In genomic region chr19:34960940-34961679, GRCh38 we compare ENCODE assay signal across 16 cellular contexts. TPM values are rescaled to one million over a fixed set of nuclear protein-coding genes. Genes with fewer than 3 reads are reported as not detected.
DNase-seq lines count a peak whose midpoint lies in the region; ATAC-seq and TF ChIP-seq lines count a peak whose summit lies in the region.
"Had no signal": no experiment of that assay in that cellular context is flagged by ENCODE, and none has a peak within 500 bp of the region (broad histone marks: within the 10 kb centered on the region; RNA-seq: fewer than 3 reads in every experiment).

No MANE protein-coding gene starts in this region.

- intact Hi-C loops in PC-3 (cut with micrococcal nuclease): no loop called here

- H3K27me3 ChIP-seq in PC-3 (ENCODE audit: low read length) (no peaks in the 10 kb centered on the region), endodermal cell (ENCODE audit: control insufficient read depth, insufficient read depth, low read length, poor library complexity, severe bottlenecking) (no peaks in the 10 kb centered on the region)

- H3K27ac Mint-ChIP-seq in T-helper 1 cell treated with Interleukin-12 subunit alpha and Interleukin-12 subunit beta and Interleukin-4 antibody, amounts not matched to agents 30 μg/mL and 1 μg/mL, for 36 hours: peak overlapping the region; percentile 27
- H3K27ac Mint-ChIP-seq in endodermal cell (no peak overlapping the region), progenitor cell of endocrine pancreas (no peak overlapping the region)

- POLR2A ChIA-PET in PC-3 (lab: Charles Lee; ENCODE audit: unreplicated experiment): no interaction called here

- CTCF ChIA-PET in PC-3 (lab: Charles Lee): no interaction called here

- H3K36me3 Mint-ChIP-seq in T-helper 1 cell treated with Interleukin-12 subunit alpha and Interleukin-12 subunit beta and Interleukin-4 antibody, amounts not matched to agents 30 μg/mL and 1 μg/mL, for 36 hours (ENCODE audit: low read depth): peaks cover 73% of the 10 kb centered on the region
- H3K36me3 Mint-ChIP-seq in endodermal cell (ENCODE audit: low read depth): peaks cover 69% of the 10 kb centered on the region
- H3K36me3 Mint-ChIP-seq in progenitor cell of endocrine pancreas (ENCODE audit: insufficient read depth): peaks cover 69% of the 10 kb centered on the region

- peaks cover 41% of the 10 kb centered on the region for H3K36me3 ChIP-seq in PC-3 (ENCODE audit: low read depth, low read length)
- H3K36me3 ChIP-seq in endodermal cell (ENCODE audit: control insufficient read depth, insufficient read depth, low read length): peaks cover 62% of the 10 kb centered on the region

- no peak overlapping the region for H2AFZ ChIP-seq in PC-3 (ENCODE audit: low read length)

- H3K9ac ChIP-seq in PC-3 (ENCODE audit: low read length) (no peak overlapping the region), endodermal cell (ENCODE audit: extremely low read depth, low read length, poor library complexity, severe bottlenecking) (no peak overlapping the region)

- no peak for DNase-seq in T-helper 1 cell
- DNase-seq in PC-3: no peak
- DNase-seq in endodermal cell: no peak
- no peak for DNase-seq in progenitor cell of endocrine pancreas (ENCODE audit: low spot score, unreplicated experiment)
- DNase-seq in ecto neural progenitor cell (ENCODE audit: low spot score): no peak
- DNase-seq: activated CD8-positive, alpha-beta memory T cell treated with anti-CD3 and anti-CD28 coated beads for 24 hours; left ventricle myocardium superior; NCI-H1694 treated with DMSO at 0.1 percent for 48 hours; NCI-H526; occipital lobe; small intestine; stimulated activated naive CD8-positive, alpha-beta T cell treated with anti-CD3 and anti-CD28 coated beads, Interleukin-15, amount 100 ng/mL, for 72 hours had no signal

- 0 out of 2 replicates have a peak overlapping the region, but pooled peaks have one; percentile 24 for H3K4me3 ChIP-seq in PC-3 (ENCODE audit: low read length)
- H3K4me3 ChIP-seq in endodermal cell (ENCODE audit: low read length): peak overlapping the region; percentile 99

- ATAC-seq in PC-3 (no peak), HG03095 (IDR thresholded peaks at IDR 0.05; ENCODE audit: unreplicated experiment) (no peak), HG03175 (IDR thresholded peaks at IDR 0.05; ENCODE audit: unreplicated experiment) (no peak)
- ATAC-seq: left ventricle myocardium superior; stimulated activated naive CD8-positive, alpha-beta T cell treated with anti-CD3 and anti-CD28 coated beads, Interleukin-15, amount 100 ng/mL, for 72 hours had no signal

- H3K9me3 Mint-ChIP-seq in T-helper 1 cell treated with Interleukin-12 subunit alpha and Interleukin-12 subunit beta and Interleukin-4 antibody, amounts not matched to agents 30 μg/mL and 1 μg/mL, for 36 hours: peaks cover 74% of the 10 kb centered on the region
- H3K9me3 Mint-ChIP-seq in endodermal cell: peaks cover 88% of the 10 kb centered on the region
- H3K9me3 Mint-ChIP-seq in progenitor cell of endocrine pancreas (ENCODE audit: low read depth): peaks cover 48% of the 10 kb centered on the region

- H3K79me2 ChIP-seq in PC-3 (ENCODE audit: low read length): peaks cover 26% of the 10 kb centered on the region

- H3K27ac ChIP-seq in PC-3 (ENCODE audit: low read length) (peak overlapping the region; percentile 52), endodermal cell (ENCODE audit: low read depth, low read length) (no peak overlapping the region)
- H3K27ac ChIP-seq: 22Rv1 had no signal

- WGBS in endodermal cell (ENCODE audit: insufficient coverage in 1 of 2, insufficient read length in 1 of 2), 2 experiments: 92 to 94% methylated on average over 7 to 12 of the region's 12 CpGs

- no peaks in the 10 kb centered on the region for H4K20me1 ChIP-seq in PC-3 (ENCODE audit: low read length)

- H3K4me1 Mint-ChIP-seq in T-helper 1 cell treated with Interleukin-12 subunit alpha and Interleukin-12 subunit beta and Interleukin-4 antibody, amounts not matched to agents 30 μg/mL and 1 μg/mL, for 36 hours (ENCODE audit: low read depth): peaks cover 25% of the 10 kb centered on the region
- peaks cover 10% of the 10 kb centered on the region for H3K4me1 Mint-ChIP-seq in endodermal cell
- peaks cover 16% of the 10 kb centered on the region for H3K4me1 Mint-ChIP-seq in progenitor cell of endocrine pancreas (ENCODE audit: low read depth)

- no TSS peak for BruUV-seq in PC-3 (replicated peaks; lab: Mats Ljungman, UMichigan)

- H3K4me2 ChIP-seq in PC-3 (ENCODE audit: low read length): peak overlapping the region; percentile 84

- TF ChIP-seq CTCF in PC-3 (conservative IDR thresholded peaks at IDR 0.05; ENCODE audit: low read depth, low read length) (no peak), endodermal cell (conservative IDR thresholded peaks at IDR 0.05) (no peak), progenitor cell of endocrine pancreas (IDR thresholded peaks at IDR 0.05; ENCODE audit: unreplicated experiment) (no peak)

- peaks cover 32% of the 10 kb centered on the region for H3K9me3 ChIP-seq in PC-3 (ENCODE audit: low read length)
- H3K9me3 ChIP-seq in endodermal cell (ENCODE audit: control insufficient read depth, low read length): peaks cover 70% of the 10 kb centered on the region

- H3F3A ChIP-seq in PC-3 (ENCODE audit: low read length, unreplicated experiment): no peaks in the 10 kb centered on the region

- no peaks in the 10 kb centered on the region for H3K9me2 ChIP-seq in PC-3 (replicated peaks; ENCODE audit: low read length)

- H3K4me1 ChIP-seq in PC-3 (ENCODE audit: insufficient read depth, low read length) (peaks cover 30% of the 10 kb centered on the region), endodermal cell (ENCODE audit: control insufficient read depth, insufficient read depth, low read length) (no peaks in the 10 kb centered on the region)

- peaks cover 4% of the 10 kb centered on the region for H3K27me3 Mint-ChIP-seq in T-helper 1 cell treated with Interleukin-12 subunit alpha and Interleukin-12 subunit beta and Interleukin-4 antibody, amounts not matched to agents 30 μg/mL and 1 μg/mL, for 36 hours (ENCODE audit: low read depth)
- H3K27me3 Mint-ChIP-seq in endodermal cell (ENCODE audit: insufficient read depth) (peaks cover 2% of the 10 kb centered on the region), progenitor cell of endocrine pancreas (no peaks in the 10 kb centered on the region)
- H3K27me3 Mint-ChIP-seq: stimulated activated naive CD8-positive, alpha-beta T cell treated with anti-CD3 and anti-CD28 coated beads, Interleukin-15, amount 100 ng/mL, for 72 hours had no signal

- no peak overlapping the region for H3K4me3 Mint-ChIP-seq in T-helper 1 cell treated with Interleukin-12 subunit alpha and Interleukin-12 subunit beta and Interleukin-4 antibody, amounts not matched to agents 30 μg/mL and 1 μg/mL, for 36 hours
- H3K4me3 Mint-ChIP-seq in endodermal cell (peak overlapping the region; percentile 85), progenitor cell of endocrine pancreas (ENCODE audit: low read depth) (peak overlapping the region; percentile 88)

RNA-seq across cellular contexts. Expression of gene ZNF792, which starts 2.9 kb away (rescaled TPM):
- 5.8 and 6.3 TPM in 2 replicates for total RNA-seq in PC-3 (2014; rRNA removed)
- 10 to 100 TPM; 30.2 to 32.1 TPM for total RNA-seq in endodermal cell
- polyA plus RNA-seq in endodermal cell (2013, experiment 1 of 2): 4.6 TPM
- 5.4 TPM for polyA plus RNA-seq in endodermal cell (2013, experiment 2 of 2)
- 14.4 TPM in 2 replicates for total RNA-seq in progenitor cell of endocrine pancreas

RNA-seq across cellular contexts. Expression of gene ZNF30, which starts 34.4 kb away (rescaled TPM):
- total RNA-seq in PC-3 (2014; rRNA removed): 2.3 and 3.5 TPM in 2 replicates
- total RNA-seq in endodermal cell: 1 to 10 TPM; 4.6 to 6.8 TPM
- polyA plus RNA-seq in endodermal cell (2013, experiment 1 of 2): 5.4 TPM
- 5.2 TPM for polyA plus RNA-seq in endodermal cell (2013, experiment 2 of 2)
- 5.9 and 7.7 TPM in 2 replicates for total RNA-seq in progenitor cell of endocrine pancreas

RNA-seq across cellular contexts. Expression of gene GRAMD1A, which starts 39.0 kb away (rescaled TPM):
- 24.8 and 32.8 TPM in 2 replicates for total RNA-seq in PC-3 (2014; rRNA removed)
- total RNA-seq in endodermal cell: 100 to 1,000 TPM; 115 to 137 TPM
- polyA plus RNA-seq in endodermal cell (2013, experiment 1 of 2): 101 TPM
- 87.3 TPM for polyA plus RNA-seq in endodermal cell (2013, experiment 2 of 2)
- total RNA-seq in progenitor cell of endocrine pancreas: 111 and 118 TPM in 2 replicates
